ENCODE assay signal across 8 cellular contexts in the genomic region with DNA sequence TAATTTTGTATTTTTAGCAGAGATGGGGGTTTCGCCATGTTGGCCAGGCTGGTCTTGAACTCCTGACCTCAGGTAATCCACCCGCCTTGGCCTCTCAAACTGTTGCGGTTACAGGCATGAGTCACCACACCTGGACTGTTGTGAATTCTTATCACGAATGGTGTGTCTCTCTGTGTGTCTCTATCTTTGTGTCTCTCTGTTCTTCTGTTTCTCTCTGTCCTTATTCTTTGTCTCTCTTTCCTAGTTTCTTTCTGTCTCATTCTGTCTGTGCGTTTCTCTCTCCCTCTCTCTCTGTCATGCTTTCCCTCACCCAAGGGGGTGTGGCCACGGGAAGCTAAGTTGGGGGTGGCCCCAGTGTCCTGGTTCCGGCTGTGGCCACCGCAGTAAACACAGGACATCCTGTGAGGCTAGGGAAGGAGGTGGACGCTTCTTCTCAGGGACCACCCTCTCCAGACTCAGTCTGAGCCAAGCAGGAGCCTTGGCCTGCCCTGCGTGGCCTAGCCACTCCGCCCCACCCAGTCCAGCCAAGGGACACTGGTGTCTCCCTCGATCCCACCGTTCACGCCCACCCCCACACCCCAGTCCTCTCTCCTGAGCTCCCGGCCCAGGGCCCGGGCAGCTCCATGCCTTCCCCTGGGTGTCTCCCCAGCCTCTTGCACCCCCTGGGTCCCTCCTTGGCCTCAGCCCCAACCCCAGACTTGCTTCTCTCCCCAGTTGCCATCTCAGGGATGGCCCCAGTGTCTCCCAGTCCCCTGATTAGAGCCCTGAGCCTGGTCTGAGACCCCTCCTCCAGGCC. TPM values are rescaled to one million over a fixed set of nuclear protein-coding genes. Genes with fewer than 3 reads are reported as not detected.
DNase-seq lines count a peak whose midpoint lies in the region; ATAC-seq and TF ChIP-seq lines count a peak whose summit lies in the region.

No MANE protein-coding gene starts in this region.

- H3K36me3 Mint-ChIP-seq in activated CD4-positive, alpha-beta T cell treated with anti-CD3 and anti-CD28 coated beads for 36 hours (ENCODE audit: low read depth): peaks cover 4% of the 10 kb centered on the region
- peaks cover 7% of the 10 kb centered on the region for H3K36me3 Mint-ChIP-seq in activated CD8-positive, alpha-beta T cell treated with anti-CD3 and anti-CD28 coated beads, Interleukin-2, amount 10 ng/mL, durations not matched to agents 7 days and 5 days (ENCODE audit: low read depth)

- peak; percentile 13 for ATAC-seq in activated CD4-positive, alpha-beta T cell treated with anti-CD3 and anti-CD28 coated beads for 36 hours
- no peak for ATAC-seq in activated CD8-positive, alpha-beta T cell treated with anti-CD3 and anti-CD28 coated beads, Interleukin-2, amount 10 ng/mL, durations not matched to agents 7 days and 5 days
- ATAC-seq in HG02763 (IDR thresholded peaks at IDR 0.05; ENCODE audit: unreplicated experiment) (no peak), HG03378 (IDR thresholded peaks at IDR 0.05; ENCODE audit: unreplicated experiment) (no peak), GM21737 (IDR thresholded peaks at IDR 0.05; ENCODE audit: unreplicated experiment) (no peak)

- H3K27ac ChIP-seq in tibial nerve: peak overlapping the region; percentile 59 to 95 (median 82)

- no peaks in the 10 kb centered on the region for H3K9me3 Mint-ChIP-seq in activated CD4-positive, alpha-beta T cell treated with anti-CD3 and anti-CD28 coated beads for 36 hours (ENCODE audit: low read depth)
- H3K9me3 Mint-ChIP-seq in activated CD8-positive, alpha-beta T cell treated with anti-CD3 and anti-CD28 coated beads, Interleukin-2, amount 10 ng/mL, durations not matched to agents 7 days and 5 days (ENCODE audit: insufficient read depth): no peaks in the 10 kb centered on the region

- H3K4me1 Mint-ChIP-seq in activated CD4-positive, alpha-beta T cell treated with anti-CD3 and anti-CD28 coated beads for 36 hours: peaks cover 17% of the 10 kb centered on the region
- peaks cover 51% of the 10 kb centered on the region for H3K4me1 Mint-ChIP-seq in activated CD8-positive, alpha-beta T cell treated with anti-CD3 and anti-CD28 coated beads, Interleukin-2, amount 10 ng/mL, durations not matched to agents 7 days and 5 days (ENCODE audit: low read depth)

- H3K27ac Mint-ChIP-seq in activated CD4-positive, alpha-beta T cell treated with anti-CD3 and anti-CD28 coated beads for 36 hours: peak overlapping the region; percentile 3
- peak overlapping the region; percentile 30 for H3K27ac Mint-ChIP-seq in activated CD8-positive, alpha-beta T cell treated with anti-CD3 and anti-CD28 coated beads, Interleukin-2, amount 10 ng/mL, durations not matched to agents 7 days and 5 days

- peak; percentile 45 for DNase-seq in activated CD4-positive, alpha-beta T cell treated with anti-CD3 and anti-CD28 coated beads for 36 hours
- DNase-seq in activated CD4-positive, alpha-beta T cell treated with anti-CD3 and anti-CD28 coated beads, Interleukin-2, amount 50 U/mL, for 48 hours: no peak
- DNase-seq in activated CD8-positive, alpha-beta T cell treated with anti-CD3 and anti-CD28 coated beads, Interleukin-2, amount 10 ng/mL, durations not matched to agents 7 days and 5 days: no peak
- DNase-seq in hepatic stellate cell (ENCODE audit: low spot score) (peak; percentile 75), tibial nerve (ENCODE audit: low spot score in 2 of 2) (peak; percentile 46 to 47)

- H3K27me3 ChIP-seq in tibial nerve: peaks cover 0 to 7% of the 10 kb centered on the region in 2 donors

- peak in 1 of 2 donors; percentile 58 for TF ChIP-seq POLR2A in tibial nerve (IDR thresholded peaks at IDR 0.05)

- intact Hi-C loops in activated CD4-positive, alpha-beta T cell treated with anti-CD3 and anti-CD28 coated beads for 36 hours (cut with DNase I, micrococcal nuclease): no loop called here

- TF ChIP-seq EP300 in tibial nerve (IDR thresholded peaks at IDR 0.05): peak in 1 of 2 donors; percentile 60

- no peaks in the 10 kb centered on the region for H3K36me3 ChIP-seq in tibial nerve

- CTCF ChIA-PET in activated CD4-positive, alpha-beta T cell treated with anti-CD3 and anti-CD28 coated beads for 36 hours (lab: Charles Lee): interaction anchor here (0.7 to 1.2 kb wide), 3 partner anchors 9 to 47 kb away, joined by 3 read pairs; no protein-coding TSS in a partner anchor
- CTCF ChIA-PET in activated CD8-positive, alpha-beta T cell treated with anti-CD3 and anti-CD28 coated beads, Interleukin-2, amount 10 ng/mL, durations not matched to agents 7 days and 5 days (lab: Charles Lee): interaction anchor here (1.3 to 1.7 kb wide), 2 partner anchors 7 to 14 kb away, joined by 3 to 4 read pairs; no protein-coding TSS in a partner anchor

- no peak for TF ChIP-seq CTCF in tibial nerve (IDR thresholded peaks at IDR 0.05)

- peaks cover 0 to 38% (median 7%) of the 10 kb centered on the region in 4 donors for H3K4me1 ChIP-seq in tibial nerve

- H3K4me3 Mint-ChIP-seq in activated CD4-positive, alpha-beta T cell treated with anti-CD3 and anti-CD28 coated beads for 36 hours: no peak overlapping the region
- no peak overlapping the region for H3K4me3 Mint-ChIP-seq in activated CD8-positive, alpha-beta T cell treated with anti-CD3 and anti-CD28 coated beads, Interleukin-2, amount 10 ng/mL, durations not matched to agents 7 days and 5 days

- no peaks in the 10 kb centered on the region for H3K27me3 Mint-ChIP-seq in activated CD4-positive, alpha-beta T cell treated with anti-CD3 and anti-CD28 coated beads for 36 hours
- no peaks in the 10 kb centered on the region for H3K27me3 Mint-ChIP-seq in activated CD8-positive, alpha-beta T cell treated with anti-CD3 and anti-CD28 coated beads, Interleukin-2, amount 10 ng/mL, durations not matched to agents 7 days and 5 days (ENCODE audit: low read depth)

- WGBS in tibial nerve, 2 donors: 32 to 40% methylated on average over 15 to 16 of the region's 16 CpGs

- POLR2A ChIA-PET in activated CD4-positive, alpha-beta T cell treated with anti-CD3 and anti-CD28 coated beads for 36 hours (lab: Charles Lee): interaction anchor here (0.6 to 1.2 kb wide), 2 partner anchors 9 to 208 kb away, joined by 4 to 5 read pairs; no protein-coding TSS in a partner anchor
- POLR2A ChIA-PET in activated CD8-positive, alpha-beta T cell treated with anti-CD3 and anti-CD28 coated beads, Interleukin-2, amount 10 ng/mL, durations not matched to agents 7 days and 5 days (lab: Charles Lee): interaction anchor here (0.8 kb wide), 1 partner anchor 10 kb away, joined by 3 read pairs; no protein-coding TSS in a partner anchor

- no peak overlapping the region for H3K4me3 ChIP-seq in tibial nerve

- no peaks in the 10 kb centered on the region for H3K9me3 ChIP-seq in tibial nerve

RNA-seq across cellular contexts. Expression of gene PRX, which starts 3.9 kb away (rescaled TPM):
- 1 to 10 TPM; 1.0 to 1.4 TPM for total RNA-seq in activated CD4-positive, alpha-beta T cell treated with anti-CD3 and anti-CD28 coated beads for 36 hours
- 1 to 10 TPM in 1 of 2 experiments, under 1 TPM in 1; 0.84 to 1.1 TPM for total RNA-seq in activated CD8-positive, alpha-beta T cell treated with anti-CD3 and anti-CD28 coated beads, Interleukin-2, amount 10 ng/mL, durations not matched to agents 7 days and 5 days
- 100 to 1,000 TPM; 454 to 667 (median 548) TPM for total RNA-seq in tibial nerve

RNA-seq across cellular contexts. Expression of gene SERTAD1, which starts 8.7 kb away (rescaled TPM):
- total RNA-seq in activated CD4-positive, alpha-beta T cell treated with anti-CD3 and anti-CD28 coated beads for 36 hours: 10 to 100 TPM; 10.0 to 14.7 TPM
- 10 to 100 TPM in 1 of 2 experiments, 1 to 10 TPM in 1; 9.3 to 10.1 TPM for total RNA-seq in activated CD8-positive, alpha-beta T cell treated with anti-CD3 and anti-CD28 coated beads, Interleukin-2, amount 10 ng/mL, durations not matched to agents 7 days and 5 days
- 10 to 100 TPM; 18.9 to 22.2 (median 20.4) TPM for total RNA-seq in tibial nerve

RNA-seq across cellular contexts. Expression of gene SERTAD3, which starts 27.0 kb away (rescaled TPM):
- 10 to 100 TPM in 1 of 2 experiments, 1 to 10 TPM in 1; 8.4 to 12.0 TPM for total RNA-seq in activated CD4-positive, alpha-beta T cell treated with anti-CD3 and anti-CD28 coated beads for 36 hours
- 10 to 100 TPM; 10.0 to 11.9 TPM for total RNA-seq in activated CD8-positive, alpha-beta T cell treated with anti-CD3 and anti-CD28 coated beads, Interleukin-2, amount 10 ng/mL, durations not matched to agents 7 days and 5 days
- total RNA-seq in tibial nerve: 10 to 100 TPM; 15.6 to 23.4 (median 19.9) TPM

RNA-seq across cellular contexts. Expression of gene HIPK4, which starts 27.1 kb away (rescaled TPM):
- under 1 TPM in 1 of 2 experiments, not detected in 1; 0.09 TPM for total RNA-seq in activated CD4-positive, alpha-beta T cell treated with anti-CD3 and anti-CD28 coated beads for 36 hours
- total RNA-seq in activated CD8-positive, alpha-beta T cell treated with anti-CD3 and anti-CD28 coated beads, Interleukin-2, amount 10 ng/mL, durations not matched to agents 7 days and 5 days: under 1 TPM in 1 of 2 experiments, not detected in 1; 0.10 TPM
- total RNA-seq in tibial nerve: under 1 TPM in 2 of 4 donors, not detected in 2; 0.39 to 0.60 TPM

RNA-seq across cellular contexts. Expression of gene BLVRB, which starts 48.4 kb away (rescaled TPM):
- 10 to 100 TPM; 34.1 to 35.6 TPM for total RNA-seq in activated CD4-positive, alpha-beta T cell treated with anti-CD3 and anti-CD28 coated beads for 36 hours
- total RNA-seq in activated CD8-positive, alpha-beta T cell treated with anti-CD3 and anti-CD28 coated beads, Interleukin-2, amount 10 ng/mL, durations not matched to agents 7 days and 5 days: 10 to 100 TPM; 15.1 to 16.5 TPM
- 100 to 1,000 TPM; 219 to 299 (median 244) TPM for total RNA-seq in tibial nerve

Comparison
In these comparisons a context has a peak if more than half of its experiments do, and no peak if none do; other contexts are left out.
1. DNase-seq: peak in activated CD4-positive, alpha-beta T cell treated with anti-CD3 and anti-CD28 coated beads for 36 hours (single experiment), hepatic stellate cell (single experiment) and tibial nerve (2 of 2); none in activated CD4-positive, alpha-beta T cell treated with anti-CD3 and anti-CD28 coated beads, Interleukin-2, amount 50 U/mL, for 48 hours (0 of 2) and activated CD8-positive, alpha-beta T cell treated with anti-CD3 and anti-CD28 coated beads, Interleukin-2, amount 10 ng/mL, durations not matched to agents 7 days and 5 days (single experiment).
2. RNA of gene PRX, which starts 3.9 kb away (total RNA-seq): 454 to 667 TPM in tibial nerve; 1.0 to 1.4 TPM in activated CD4-positive, alpha-beta T cell treated with anti-CD3 and anti-CD28 coated beads for 36 hours and 0.84 to 1.1 TPM in activated CD8-positive, alpha-beta T cell treated with anti-CD3 and anti-CD28 coated beads, Interleukin-2, amount 10 ng/mL, durations not matched to agents 7 days and 5 days; every median in the first group is over 100 times any median in the second.